ENCODE assay signal across 2 cellular contexts in the genomic region with DNA sequence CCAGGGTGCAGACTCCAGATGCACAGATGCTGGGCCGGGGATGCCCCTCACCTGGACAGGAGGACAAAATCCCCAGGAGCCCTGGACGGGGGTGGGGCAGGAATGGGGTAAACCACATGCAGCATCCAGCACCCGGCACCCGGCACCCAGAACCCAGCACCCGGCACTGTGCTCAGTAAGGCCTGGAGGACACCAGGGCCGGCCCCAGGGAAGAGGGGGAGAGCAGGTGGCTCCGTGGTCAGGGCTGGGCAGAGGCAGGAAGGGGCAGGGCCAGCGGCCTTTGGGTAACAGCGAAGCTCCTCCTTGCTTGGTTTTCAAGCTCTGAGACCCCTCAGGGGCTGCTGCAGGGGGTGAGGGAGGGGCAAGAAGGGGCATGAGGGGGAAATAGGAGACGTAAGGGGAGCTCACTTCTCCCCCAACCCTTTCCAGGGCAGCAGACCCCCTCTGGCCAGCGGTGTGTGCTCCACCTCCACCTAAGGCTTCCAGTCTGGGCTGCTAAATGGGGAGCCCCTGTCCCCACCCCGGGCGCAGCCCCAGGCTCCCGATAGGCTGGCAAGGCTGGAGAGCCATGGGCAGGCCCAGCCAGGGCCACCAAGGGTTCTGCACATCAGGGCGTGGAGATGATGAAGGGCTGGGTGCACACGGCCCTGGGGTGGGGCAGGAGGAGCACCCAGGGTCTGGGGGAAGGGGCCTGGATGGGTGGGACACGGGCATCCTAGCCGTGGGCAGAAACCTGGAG.
TF ChIP-seq lines count a peak whose summit lies in the region.

No MANE protein-coding gene starts in this region.

TF ChIP-seq in HCT116, 20 proteins besides CTCF, POLR2A, EP300 and RAD21:
- TF ChIP-seq EZH2 (IDR thresholded peaks at IDR 0.05) (no peak), YY1 (IDR thresholded peaks at IDR 0.05; ENCODE audit: extremely low read depth, insufficient replicate concordance, low read depth, low read length) (no peak), ZNF274 (IDR thresholded peaks at IDR 0.05; ENCODE audit: low read depth, low read length) (no peak)
- TF ChIP-seq, protein P1, sequence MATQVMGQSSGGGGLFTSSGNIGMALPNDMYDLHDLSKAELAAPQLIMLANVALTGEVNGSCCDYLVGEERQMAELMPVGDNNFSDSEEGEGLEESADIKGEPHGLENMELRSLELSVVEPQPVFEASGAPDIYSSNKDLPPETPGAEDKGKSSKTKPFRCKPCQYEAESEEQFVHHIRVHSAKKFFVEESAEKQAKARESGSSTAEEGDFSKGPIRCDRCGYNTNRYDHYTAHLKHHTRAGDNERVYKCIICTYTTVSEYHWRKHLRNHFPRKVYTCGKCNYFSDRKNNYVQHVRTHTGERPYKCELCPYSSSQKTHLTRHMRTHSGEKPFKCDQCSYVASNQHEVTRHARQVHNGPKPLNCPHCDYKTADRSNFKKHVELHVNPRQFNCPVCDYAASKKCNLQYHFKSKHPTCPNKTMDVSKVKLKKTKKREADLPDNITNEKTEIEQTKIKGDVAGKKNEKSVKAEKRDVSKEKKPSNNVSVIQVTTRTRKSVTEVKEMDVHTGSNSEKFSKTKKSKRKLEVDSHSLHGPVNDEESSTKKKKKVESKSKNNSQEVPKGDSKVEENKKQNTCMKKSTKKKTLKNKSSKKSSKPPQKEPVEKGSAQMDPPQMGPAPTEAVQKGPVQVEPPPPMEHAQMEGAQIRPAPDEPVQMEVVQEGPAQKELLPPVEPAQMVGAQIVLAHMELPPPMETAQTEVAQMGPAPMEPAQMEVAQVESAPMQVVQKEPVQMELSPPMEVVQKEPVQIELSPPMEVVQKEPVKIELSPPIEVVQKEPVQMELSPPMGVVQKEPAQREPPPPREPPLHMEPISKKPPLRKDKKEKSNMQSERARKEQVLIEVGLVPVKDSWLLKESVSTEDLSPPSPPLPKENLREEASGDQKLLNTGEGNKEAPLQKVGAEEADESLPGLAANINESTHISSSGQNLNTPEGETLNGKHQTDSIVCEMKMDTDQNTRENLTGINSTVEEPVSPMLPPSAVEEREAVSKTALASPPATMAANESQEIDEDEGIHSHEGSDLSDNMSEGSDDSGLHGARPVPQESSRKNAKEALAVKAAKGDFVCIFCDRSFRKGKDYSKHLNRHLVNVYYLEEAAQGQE (IDR thresholded peaks at IDR 0.05; ENCODE audit: low read depth) = no peak
- TF ChIP-seq, protein P2, sequence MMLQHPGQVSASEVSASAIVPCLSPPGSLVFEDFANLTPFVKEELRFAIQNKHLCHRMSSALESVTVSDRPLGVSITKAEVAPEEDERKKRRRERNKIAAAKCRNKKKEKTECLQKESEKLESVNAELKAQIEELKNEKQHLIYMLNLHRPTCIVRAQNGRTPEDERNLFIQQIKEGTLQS (IDR thresholded peaks at IDR 0.05) = no peak

TF ChIP-seq in GM12891, 5 proteins besides CTCF, POLR2A, EP300 and RAD21:
- TF ChIP-seq SPI1 (IDR thresholded peaks at IDR 0.05; ENCODE audit: low read depth, low read length) (no peak), POU2F2 (IDR thresholded peaks at IDR 0.05; ENCODE audit: low read depth, low read length) (no peak), POLR2AphosphoS5 (IDR thresholded peaks at IDR 0.05; ENCODE audit: low read depth, low read length) (no peak), PAX5 (IDR thresholded peaks at IDR 0.05; ENCODE audit: insufficient read depth, low read length, severe bottlenecking) (no peak), TAF1 (IDR thresholded peaks at IDR 0.05; ENCODE audit: low read depth, low read length) (no peak)
TF ChIP-seq in GM12891: peak in this region for 0.
